ENCODE assay signal across 36 cellular contexts in the genomic region with DNA sequence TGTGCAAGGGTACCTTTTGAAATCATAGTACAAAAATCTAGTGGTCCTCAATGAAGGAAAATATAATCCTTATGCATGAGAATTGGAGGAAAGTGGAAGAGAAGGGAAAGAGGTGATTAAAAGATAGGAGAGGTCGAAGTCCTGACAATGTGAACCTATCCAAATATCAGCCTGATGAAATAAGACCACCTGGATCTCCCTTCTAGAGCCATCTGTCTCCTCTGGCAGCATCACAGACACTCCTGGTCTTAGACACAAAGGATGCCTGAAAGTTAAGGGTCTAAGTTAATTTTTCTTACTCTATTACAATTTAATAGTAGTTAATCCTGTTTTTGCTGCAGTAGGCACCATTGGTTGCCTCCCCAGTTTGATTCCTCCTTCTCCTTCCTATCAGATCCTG. TPM values are rescaled to one million over a fixed set of nuclear protein-coding genes. Genes with fewer than 3 reads are reported as not detected.
"Had no signal": no experiment of that assay in that cellular context is flagged by ENCODE, and none has a peak within 500 bp of the region (broad histone marks: within the 10 kb centered on the region; RNA-seq: fewer than 3 reads in every experiment).

No MANE protein-coding gene starts in this region.

- H3K9ac ChIP-seq: KMS-11 had no signal

- H3K27ac ChIP-seq: KMS-11 had no signal

- H3K4me2 ChIP-seq: KMS-11 had no signal

- H3K4me3 ChIP-seq: MG63 had no signal

- H3K36me3 ChIP-seq: MG63 had no signal

- DNase-seq: Karpas-422, Kasumi-1, MG63, MM.1S, MV-4-11, NCI-H1048, NCI-H1092, NCI-H1092 treated with DMSO at 0.1 percent for 48 hours, NCI-H1105, NCI-H1105 treated with DMSO at 0.1 percent for 48 hours, NCI-H1417 treated with DMSO at 0.1 percent for 48 hours, NCI-H1436, NCI-H1436 treated with DMSO at 0.1 percent for 48 hours, NCI-H1694, NCI-H1694 treated with DMSO at 0.1 percent for 48 hours, NCI-H187, NCI-H187 treated with DMSO at 0.1 percent for 48 hours, NCI-H1930, NCI-H2029, NCI-H2029 treated with DMSO at 0.1 percent for 48 hours, NCI-H2081, NCI-H2081 treated with DMSO at 0.1 percent for 48 hours, NCI-H2107, NCI-H2227 treated with DMSO at 0.1 percent for 48 hours, NCI-H226, NCI-H345, NCI-H446, NCI-H446 treated with DMSO at 0.1 percent for 48 hours, NCI-H510A, NCI-H510A treated with DMSO at 0.1 percent for 48 hours, NCI-H524 treated with DMSO at 0.1 percent for 48 hours had no signal

RNA-seq across cellular contexts. Expression of a gene that starts 17.3 kb away (rescaled TPM):
- total RNA-seq: LHCN-M2, M059J, MCF 10A, NCI-H460 had no signal
